19 cellular contexts compared by ENCODE assay signal in genomic region chr11:86693501-86693900, GRCh38.
"Had no signal": no experiment of that assay in that cellular context is flagged by ENCODE, and none has a peak within 500 bp of the region (broad histone marks: within the 10 kb centered on the region; RNA-seq: fewer than 3 reads in every experiment).

No MANE protein-coding gene starts in this region.

- H3K36me3 Mint-ChIP-seq: naive thymus-derived CD4-positive, alpha-beta T cell; stimulated activated naive B cell treated with anti-CD40 and anti-IgM and Interleukin-4, amounts not matched to agents 10 μg/mL and 1 μg/mL and 100 μg/mL, for 72 hours had no signal

- H3K27me3 Mint-ChIP-seq: dendritic cell treated with granulocyte-macrophage colony-stimulating factor and Interleukin-4, amounts not matched to agents 40 ng/mL and 50 ng/mL, for 4 days; stimulated activated naive B cell treated with anti-CD40 and anti-IgM and Interleukin-4, amounts not matched to agents 10 μg/mL and 1 μg/mL and 100 μg/mL, for 72 hours had no signal

- ATAC-seq: effector memory CD8-positive, alpha-beta T cell; heart left ventricle; left colon; left ventricle myocardium superior; naive thymus-derived CD4-positive, alpha-beta T cell; psoas muscle; right lobe of liver; stimulated activated naive B cell treated with anti-CD40 and anti-IgM and Interleukin-4, amounts not matched to agents 10 μg/mL and 1 μg/mL and 100 μg/mL, for 72 hours; stimulated activated naive CD8-positive, alpha-beta T cell treated with anti-CD3 and anti-CD28 coated beads, Interleukin-15, amount 100 ng/mL, for 72 hours had no signal

- H3K4me1 Mint-ChIP-seq: stimulated activated naive B cell treated with anti-CD40 and anti-IgM and Interleukin-4, amounts not matched to agents 10 μg/mL and 1 μg/mL and 100 μg/mL, for 72 hours had no signal

- H3K4me3 ChIP-seq: heart left ventricle, lung, psoas muscle, right lobe of liver had no signal

- H3K36me3 ChIP-seq: heart left ventricle, neutrophil, right lobe of liver had no signal

- H3K4me3 Mint-ChIP-seq: dendritic cell treated with granulocyte-macrophage colony-stimulating factor and Interleukin-4, amounts not matched to agents 40 ng/mL and 50 ng/mL, for 4 days; effector memory CD8-positive, alpha-beta T cell; naive thymus-derived CD4-positive, alpha-beta T cell; stimulated activated naive B cell treated with anti-CD40 and anti-IgM and Interleukin-4, amounts not matched to agents 10 μg/mL and 1 μg/mL and 100 μg/mL, for 72 hours; stimulated activated naive CD8-positive, alpha-beta T cell treated with anti-CD3 and anti-CD28 coated beads, Interleukin-15, amount 100 ng/mL, for 72 hours had no signal

- H3K27ac ChIP-seq: epithelial cell of prostate, heart left ventricle, neutrophil, psoas muscle, right lobe of liver had no signal

- H3K9me3 ChIP-seq: heart left ventricle, neutrophil, psoas muscle, right lobe of liver had no signal

- H3K9me3 Mint-ChIP-seq: dendritic cell treated with granulocyte-macrophage colony-stimulating factor and Interleukin-4, amounts not matched to agents 40 ng/mL and 50 ng/mL, for 4 days; effector memory CD8-positive, alpha-beta T cell; naive thymus-derived CD4-positive, alpha-beta T cell; stimulated activated naive B cell treated with anti-CD40 and anti-IgM and Interleukin-4, amounts not matched to agents 10 μg/mL and 1 μg/mL and 100 μg/mL, for 72 hours; stimulated activated naive CD8-positive, alpha-beta T cell treated with anti-CD3 and anti-CD28 coated beads, Interleukin-15, amount 100 ng/mL, for 72 hours had no signal

- H3K4me1 ChIP-seq: right lobe of liver had no signal

- H3K27ac Mint-ChIP-seq: dendritic cell treated with granulocyte-macrophage colony-stimulating factor and Interleukin-4, amounts not matched to agents 40 ng/mL and 50 ng/mL, for 4 days; effector memory CD8-positive, alpha-beta T cell; naive thymus-derived CD4-positive, alpha-beta T cell; stimulated activated naive B cell treated with anti-CD40 and anti-IgM and Interleukin-4, amounts not matched to agents 10 μg/mL and 1 μg/mL and 100 μg/mL, for 72 hours; stimulated activated naive CD8-positive, alpha-beta T cell treated with anti-CD3 and anti-CD28 coated beads, Interleukin-15, amount 100 ng/mL, for 72 hours had no signal

- H3K27me3 ChIP-seq: heart left ventricle, neutrophil, right lobe of liver had no signal

- DNase-seq: effector memory CD8-positive, alpha-beta T cell; heart left ventricle; hippocampal formation; left colon; left ventricle myocardium superior; mesendoderm; naive thymus-derived CD4-positive, alpha-beta T cell; psoas muscle; retina; right lobe of liver; stimulated activated CD4-positive, alpha-beta T cell treated with anti-CD3 and anti-CD28 coated beads, Interleukin-2, amount 100 ng/mL, for 24 hours; stimulated activated CD4-positive, alpha-beta T cell treated with anti-CD3 and anti-CD28 coated beads, Interleukin-4, amount 100 ng/mL, for 4 hours; stimulated activated naive B cell treated with anti-CD40 and anti-IgM and Interleukin-4, amounts not matched to agents 10 μg/mL and 1 μg/mL and 100 μg/mL, for 72 hours; stimulated activated naive CD8-positive, alpha-beta T cell treated with anti-CD3 and anti-CD28 coated beads, Interleukin-15, amount 100 ng/mL, for 72 hours; trophoblast cell had no signal
